16 cellular contexts compared by ENCODE assay signal in the genomic region with DNA sequence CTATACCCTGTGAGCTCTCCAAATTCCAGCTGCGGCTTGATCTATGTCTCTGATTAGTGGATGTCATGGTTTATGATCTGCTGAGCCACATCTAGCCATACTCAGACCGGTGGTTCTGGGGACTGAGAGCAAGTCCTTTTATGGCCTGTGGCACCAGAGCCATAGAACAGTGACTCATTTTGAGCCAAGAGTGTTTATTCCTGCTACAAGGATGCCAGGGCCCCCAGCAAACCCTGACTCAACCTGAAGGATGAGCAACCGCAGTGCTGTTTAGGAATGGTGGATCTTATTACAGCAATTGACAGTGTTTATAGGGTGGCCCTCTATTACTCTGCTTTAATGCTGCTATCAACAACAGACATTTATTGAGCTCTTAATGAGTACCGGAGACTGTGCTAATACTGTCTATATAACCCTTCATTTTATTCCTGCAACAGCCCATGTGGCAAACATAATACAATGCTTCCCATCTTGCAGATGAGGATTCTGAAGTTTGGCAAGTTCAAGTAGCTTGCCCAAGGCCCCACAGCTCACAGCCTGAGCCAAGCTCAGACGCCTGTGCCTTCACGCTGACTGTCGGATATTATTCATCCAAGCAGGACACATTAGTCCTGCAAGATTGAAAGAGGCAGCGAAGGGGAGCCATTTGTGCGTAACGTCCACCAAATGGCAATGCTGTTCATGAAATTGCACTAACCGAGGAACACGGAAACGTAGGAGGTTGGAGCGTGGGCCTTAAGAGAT.
A peak's percentile ranks its signal among the peaks of the same experiment; 100 is the strongest.
DNase-seq lines count a peak whose midpoint lies in the region; ATAC-seq, FAIRE-seq and TF ChIP-seq lines count a peak whose summit lies in the region.
"Had no signal": no experiment of that assay in that cellular context is flagged by ENCODE, and none has a peak within 500 bp of the region (broad histone marks: within the 10 kb centered on the region; RNA-seq: fewer than 3 reads in every experiment).

No MANE protein-coding gene starts in this region.

- H3K4me1 ChIP-seq in astrocyte (ENCODE audit: insufficient read depth, low read length) (peaks cover 29% of the 10 kb centered on the region), keratinocyte (ENCODE audit: control insufficient read depth, extremely low read depth, insufficient read depth, low read length) (peaks cover 27% of the 10 kb centered on the region)

- POLR2A ChIA-PET in naive thymus-derived CD8-positive, alpha-beta T cell (lab: Charles Lee): no interaction called here

- H3K36me3 ChIP-seq in astrocyte (ENCODE audit: insufficient read depth, low read length) (no peaks in the 10 kb centered on the region), keratinocyte (ENCODE audit: control insufficient read depth in 2 of 2, extremely low read depth in 1 of 2, insufficient read depth in 2 of 2, low read length in 2 of 2) (no peaks in the 10 kb centered on the region)

- dilution Hi-C loops in keratinocyte (cut with MboI; ENCODE audit: extremely low pct_ligation_motif_present, low sequenced_read_pairs): no loop called here

- H3K27ac ChIP-seq in astrocyte (ENCODE audit: low read depth, low read length): no peak overlapping the region
- no peak overlapping the region for H3K27ac ChIP-seq in keratinocyte (ENCODE audit: control insufficient read depth, insufficient read depth, low read length)

- no peak overlapping the region for H3K27ac Mint-ChIP-seq in astrocyte (ENCODE audit: unreplicated experiment)
- H3K27ac Mint-ChIP-seq in naive thymus-derived CD8-positive, alpha-beta T cell: peak overlapping the region in 2 of 10 donors; percentile 54 to 64
- H3K27ac Mint-ChIP-seq: stimulated activated memory B cell treated with anti-CD40 and anti-IgM and Interleukin-4, amounts not matched to agents 10 μg/mL and 1 μg/mL and 100 μg/mL, for 72 hours; T-cell had no signal

- peak overlapping the region; percentile 9 for H3K4me3 Mint-ChIP-seq in astrocyte (ENCODE audit: unreplicated experiment)
- no peak overlapping the region for H3K4me3 Mint-ChIP-seq in naive thymus-derived CD8-positive, alpha-beta T cell
- H3K4me3 Mint-ChIP-seq: stimulated activated memory B cell treated with anti-CD40 and anti-IgM and Interleukin-4, amounts not matched to agents 10 μg/mL and 1 μg/mL and 100 μg/mL, for 72 hours; T-cell had no signal

- H3K27me3 ChIP-seq in astrocyte (ENCODE audit: insufficient read depth, low read length) (no peaks in the 10 kb centered on the region), keratinocyte (ENCODE audit: control insufficient read depth, extremely low read depth, insufficient read depth, low read length) (no peaks in the 10 kb centered on the region)

- no peak for TF ChIP-seq CTCF in astrocyte (IDR thresholded peaks at IDR 0.05; ENCODE audit: insufficient read depth, low read depth, low read length)
- TF ChIP-seq CTCF in keratinocyte (optimal IDR thresholded peaks at IDR 0.05 in 1 of 3, IDR thresholded peaks at IDR 0.05 in 1 of 3, conservative IDR thresholded peaks at IDR 0.05 in 1 of 3; ENCODE audit: extremely low read depth in 1 of 3, insufficient read depth in 2 of 3, low read length in 3 of 3): no peak

- no peak overlapping the region for H3K4me3 ChIP-seq in astrocyte (ENCODE audit: insufficient read depth, low read depth, low read length)
- no peak overlapping the region for H3K4me3 ChIP-seq in keratinocyte (ENCODE audit: control insufficient read depth in 2 of 3, extremely low read depth in 1 of 3, insufficient read depth in 2 of 3, low read depth in 1 of 3, low read length in 3 of 3)
- H3K4me3 ChIP-seq: mucosa of descending colon had no signal

- H4K20me1 ChIP-seq in astrocyte (ENCODE audit: insufficient read depth, low read length) (no peaks in the 10 kb centered on the region), keratinocyte (ENCODE audit: control insufficient read depth, extremely low read depth, insufficient read depth, low read length) (no peaks in the 10 kb centered on the region)

- peak; percentile 91 for DNase-seq in AG08395 (ENCODE audit: low spot score)
- DNase-seq in HK-2 (ENCODE audit: unreplicated experiment): peak; percentile 80
- peak; percentile 66 for DNase-seq in astrocyte (ENCODE audit: low read depth)
- DNase-seq in keratinocyte (ENCODE audit: low read depth, low spot score): no peak
- DNase-seq in DMS 273 (lab: John Stamatoyannopoulos, UW; ENCODE audit: unreplicated experiment): no peak
- no peak for DNase-seq in stimulated activated naive CD8-positive, alpha-beta T cell treated with anti-CD3 and anti-CD28 coated beads, Interleukin-15, Interleukin-2, amounts not matched to agents 100 U/mL and 50 U/mL, for 24 hours
- DNase-seq in naive thymus-derived CD8-positive, alpha-beta T cell: no peak
- DNase-seq: activated CD4-positive, alpha-beta T cell treated with anti-CD3 and anti-CD28 coated beads for 48 hours; GDM1; mucosa of descending colon; NCI-H2171 treated with DMSO at 0.1 percent for 48 hours; stimulated activated CD4-positive, alpha-beta T cell treated with anti-CD3 and anti-CD28 coated beads, Interleukin-2, amount 100 ng/mL, for 48 hours; T-cell had no signal

- H3K4me1 Mint-ChIP-seq in astrocyte (ENCODE audit: low read depth, unreplicated experiment): peaks cover 24% of the 10 kb centered on the region
- H3K4me1 Mint-ChIP-seq in naive thymus-derived CD8-positive, alpha-beta T cell: peaks cover 0 to 15% (median 7%) of the 10 kb centered on the region in 4 donors
- H3K4me1 Mint-ChIP-seq: stimulated activated memory B cell treated with anti-CD40 and anti-IgM and Interleukin-4, amounts not matched to agents 10 μg/mL and 1 μg/mL and 100 μg/mL, for 72 hours had no signal

- H3K79me2 ChIP-seq in astrocyte (ENCODE audit: insufficient read depth, low read length) (no peaks in the 10 kb centered on the region), keratinocyte (ENCODE audit: control insufficient read depth, insufficient read depth, low read length) (no peaks in the 10 kb centered on the region)

- H3K9me3 Mint-ChIP-seq in astrocyte (ENCODE audit: unreplicated experiment): no peaks in the 10 kb centered on the region
- H3K9me3 Mint-ChIP-seq in naive thymus-derived CD8-positive, alpha-beta T cell: no peaks in the 10 kb centered on the region
- H3K9me3 Mint-ChIP-seq: stimulated activated memory B cell treated with anti-CD40 and anti-IgM and Interleukin-4, amounts not matched to agents 10 μg/mL and 1 μg/mL and 100 μg/mL, for 72 hours; T-cell had no signal

- H3K9ac ChIP-seq in astrocyte (ENCODE audit: low read length) (no peak overlapping the region), keratinocyte (ENCODE audit: control insufficient read depth, extremely low read depth, insufficient read depth, low read length) (no peak overlapping the region)

- peak; percentile 89 for FAIRE-seq in astrocyte (lab: Jason Lieb, UNC)
- FAIRE-seq in keratinocyte (lab: Jason Lieb, UNC): peak; percentile 55
- FAIRE-seq: endometrium had no signal

- H3K4me2 ChIP-seq in astrocyte (ENCODE audit: low read length) (peak overlapping the region; percentile 53), keratinocyte (ENCODE audit: control insufficient read depth, extremely low read depth, insufficient read depth, low read depth, low read length) (no peak overlapping the region)

- no peaks in the 10 kb centered on the region for H3K9me3 ChIP-seq in astrocyte (ENCODE audit: insufficient read depth, low read depth, low read length)
- no peaks in the 10 kb centered on the region for H3K9me3 ChIP-seq in keratinocyte (ENCODE audit: control insufficient read depth, low read depth, low read length)
- H3K9me3 ChIP-seq: mucosa of descending colon had no signal

- no peaks in the 10 kb centered on the region for H3K36me3 Mint-ChIP-seq in astrocyte (ENCODE audit: low read depth, unreplicated experiment)
- peaks cover 0 to 16% (median 8%) of the 10 kb centered on the region in 3 donors for H3K36me3 Mint-ChIP-seq in naive thymus-derived CD8-positive, alpha-beta T cell
- H3K36me3 Mint-ChIP-seq: stimulated activated memory B cell treated with anti-CD40 and anti-IgM and Interleukin-4, amounts not matched to agents 10 μg/mL and 1 μg/mL and 100 μg/mL, for 72 hours had no signal

- H3K9me1 ChIP-seq in keratinocyte (ENCODE audit: control insufficient read depth, extremely low read depth, insufficient read depth, low read length): no peaks in the 10 kb centered on the region

- H3K27me3 Mint-ChIP-seq in astrocyte (ENCODE audit: low read depth, unreplicated experiment): no peaks in the 10 kb centered on the region
- no peaks in the 10 kb centered on the region for H3K27me3 Mint-ChIP-seq in naive thymus-derived CD8-positive, alpha-beta T cell
- H3K27me3 Mint-ChIP-seq: T-cell had no signal

- no peak for ATAC-seq in stimulated activated naive CD8-positive, alpha-beta T cell treated with anti-CD3 and anti-CD28 coated beads, Interleukin-15, Interleukin-2, amounts not matched to agents 100 U/mL and 50 U/mL, for 24 hours
- no peak for ATAC-seq in naive thymus-derived CD8-positive, alpha-beta T cell
- ATAC-seq in HG03521 (IDR thresholded peaks at IDR 0.05; ENCODE audit: unreplicated experiment): no peak
- ATAC-seq: mucosa of descending colon; stimulated activated memory B cell treated with anti-CD40 and anti-IgM and Interleukin-4, amounts not matched to agents 10 μg/mL and 1 μg/mL and 100 μg/mL, for 72 hours; T-cell had no signal

- H2AFZ ChIP-seq in astrocyte (ENCODE audit: low read depth, low read length) (peak overlapping the region; percentile 5), keratinocyte (ENCODE audit: control insufficient read depth, low read length) (no peak overlapping the region)

Comparison
In these comparisons a context has a peak if more than half of its experiments do, and no peak if none do; other contexts are left out.
1. DNase-seq: peak in AG08395 (single experiment), HK-2 (single experiment) and astrocyte (single experiment); none in keratinocyte (single experiment), DMS 273 (single experiment), stimulated activated naive CD8-positive, alpha-beta T cell treated with anti-CD3 and anti-CD28 coated beads, Interleukin-15, Interleukin-2, amounts not matched to agents 100 U/mL and 50 U/mL, for 24 hours (single experiment) and naive thymus-derived CD8-positive, alpha-beta T cell (0 of 10).